In the genomic region with DNA sequence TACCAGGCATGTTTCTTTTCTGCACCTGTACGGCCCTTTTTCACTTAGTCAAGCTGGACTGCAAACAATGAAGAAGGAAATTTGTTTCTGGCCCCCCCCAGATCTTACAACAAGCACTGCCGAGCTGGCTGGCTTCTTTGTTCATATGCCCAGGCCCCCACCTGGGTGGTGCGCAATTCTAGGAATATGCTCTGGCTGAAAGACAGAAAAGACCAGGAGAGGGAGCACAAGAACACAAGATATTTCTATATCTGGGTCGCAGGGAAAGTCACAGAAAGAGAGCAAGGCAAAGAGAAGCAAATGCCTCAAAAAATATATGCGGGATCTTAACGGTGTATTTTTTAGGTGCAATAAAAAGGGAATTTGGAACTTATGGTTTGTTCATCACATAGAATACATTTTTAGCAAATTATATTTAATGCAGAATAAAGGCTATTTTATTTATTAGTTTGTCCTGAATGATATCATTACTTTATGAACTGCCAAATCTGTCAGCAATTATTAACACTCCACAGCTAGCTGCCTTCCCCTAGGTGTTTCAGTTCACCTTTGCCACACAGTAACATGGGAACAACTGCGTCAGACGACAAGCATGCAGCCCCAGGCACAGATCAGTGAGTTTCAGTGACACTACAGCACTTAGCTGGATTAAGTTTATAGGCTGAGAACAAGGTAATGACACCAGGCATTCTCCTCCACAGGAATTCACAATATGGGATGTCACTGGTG, we compare ENCODE assay signal across 8 cellular contexts.
DNase-seq lines count a peak whose midpoint lies in the region; TF ChIP-seq lines count a peak whose summit lies in the region.

No MANE protein-coding gene starts in this region.

- no peak for TF ChIP-seq POLR2A in testis (IDR thresholded peaks at IDR 0.05)

- TF ChIP-seq CTCF in brain microvascular endothelial cell (IDR thresholded peaks at IDR 0.05; ENCODE audit: low read depth, low read length, missing control alignments), result peak; percentile 78
- peak; percentile 21 to 49 (median 39) for TF ChIP-seq CTCF in testis (IDR thresholded peaks at IDR 0.05)

- intact Hi-C loops in testis (cut with DNase I; ENCODE audit: low total_unique reads), result no loop called here

- H3K27ac ChIP-seq in brain microvascular endothelial cell (no peak overlapping the region), testis (no peak overlapping the region)

- DNase-seq in AG20443 (ENCODE audit: low spot score) (peak; percentile 78), HAP-1 (ENCODE audit: low spot score in 2 of 2) (peak; percentile 42 to 43), NCI-H526 treated with DMSO at 0.1 percent for 48 hours (lab: John Stamatoyannopoulos, UW) (peak; percentile 46), brain microvascular endothelial cell (peak; percentile 29), iris pigment epithelial cell (ENCODE audit: low read depth) (peak; percentile 72), testis (peak; percentile 44), foreskin melanocyte (no peak), NK-92 (lab: John Stamatoyannopoulos, UW; ENCODE audit: unreplicated experiment) (no peak)

- no peaks in the 10 kb centered on the region for H3K4me1 ChIP-seq in HAP-1
- no peaks in the 10 kb centered on the region for H3K4me1 ChIP-seq in testis

- no peaks in the 10 kb centered on the region for H3K27me3 ChIP-seq in HAP-1 (ENCODE audit: low read depth)
- H3K27me3 ChIP-seq in brain microvascular endothelial cell (replicated peaks), result peaks cover 4% of the 10 kb centered on the region
- no peaks in the 10 kb centered on the region for H3K27me3 ChIP-seq in testis

- H3K36me3 ChIP-seq in HAP-1 (replicated peaks) (no peaks in the 10 kb centered on the region), brain microvascular endothelial cell (replicated peaks) (no peaks in the 10 kb centered on the region), testis (ENCODE audit: low read depth, missing control alignments) (no peaks in the 10 kb centered on the region)

- whole genome bisulfite sequencing in testis, 2 donors, result 41 to 44% methylated on average over 8 of the region's 8 CpGs

- no peaks in the 10 kb centered on the region for H3K9me3 ChIP-seq in HAP-1
- H3K9me3 ChIP-seq in testis, result no peaks in the 10 kb centered on the region

- H3K4me3 ChIP-seq in HAP-1 (no peak overlapping the region), brain microvascular endothelial cell (ENCODE audit: low read depth, low read length) (no peak overlapping the region), testis (no peak overlapping the region)

- in situ Hi-C loops in HAP-1 (cut with MboI; ENCODE audit: low sequenced_read_pairs), result no loop called here
- in situ Hi-C loops in brain microvascular endothelial cell (cut with HindIII; ENCODE audit: low pct_ligation_motif_present, low sequenced_read_pairs), result no loop called here

Comparison
In these comparisons a context has a peak if more than half of its experiments do, and no peak if none do; other contexts are left out.
1. DNase-seq: peak in AG20443 (single experiment), HAP-1 (2 of 2), NCI-H526 treated with DMSO at 0.1 percent for 48 hours (single experiment), brain microvascular endothelial cell (single experiment), iris pigment epithelial cell (single experiment) and testis (single experiment); none in foreskin melanocyte (single experiment) and NK-92 (single experiment).